Comparison of ENCODE assay signal across 15 cellular contexts in the genomic region with DNA sequence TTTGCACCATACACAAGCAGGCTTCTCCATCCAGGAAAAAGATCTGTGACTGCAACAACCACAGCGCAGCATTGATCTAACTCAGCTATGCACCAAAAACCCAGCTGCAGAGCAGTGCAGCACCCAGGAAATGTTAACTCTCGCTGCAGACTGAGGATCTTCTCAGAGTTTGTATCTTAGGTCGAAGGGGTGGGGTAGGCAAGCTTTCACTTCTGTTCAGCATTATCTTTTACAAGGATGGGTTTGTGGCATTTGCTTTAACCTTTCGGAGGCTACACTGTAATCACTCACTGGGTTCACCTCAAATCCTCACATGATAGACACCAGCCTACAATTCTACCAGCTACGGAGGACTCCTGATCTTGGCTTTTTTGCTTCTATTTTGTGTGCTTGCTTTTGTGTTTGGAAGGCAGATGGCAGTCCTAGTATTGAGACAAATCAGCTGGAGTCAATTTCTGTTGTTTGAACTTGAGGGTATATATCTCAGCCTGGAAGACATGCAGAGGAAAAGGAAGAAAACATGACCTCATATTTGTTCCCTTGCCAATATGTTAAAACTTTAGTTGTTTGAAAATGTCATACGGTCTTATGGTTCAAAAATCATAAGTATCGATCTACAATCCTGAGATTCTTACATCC. TPM values are rescaled to one million over a fixed set of nuclear protein-coding genes. Genes with fewer than 3 reads are reported as not detected.
DNase-seq lines count a peak whose midpoint lies in the region; ATAC-seq, FAIRE-seq and TF ChIP-seq lines count a peak whose summit lies in the region.
"Had no signal": no experiment of that assay in that cellular context is flagged by ENCODE, and none has a peak within 500 bp of the region (broad histone marks: within the 10 kb centered on the region; RNA-seq: fewer than 3 reads in every experiment).

No MANE protein-coding gene starts in this region.

- no peak for TF ChIP-seq CTCF in foreskin fibroblast (IDR thresholded peaks at IDR 0.05; ENCODE audit: low read depth, low read length)

- H3K9me3 ChIP-seq in T-helper 17 cell (ENCODE audit: control insufficient read depth, low read length, poor library complexity, severe bottlenecking): no peaks in the 10 kb centered on the region

- no peak for TF ChIP-seq POLR2A in GM12891 (IDR thresholded peaks at IDR 0.05; ENCODE audit: low read depth, low read length)

- no peaks in the 10 kb centered on the region for H3K36me3 Mint-ChIP-seq in T-helper 17 cell (ENCODE audit: low read depth)
- H3K36me3 Mint-ChIP-seq: CD4-positive, alpha-beta memory T cell had no signal

- H3K27ac Mint-ChIP-seq in T-helper 17 cell: no peak overlapping the region
- H3K27ac Mint-ChIP-seq: CD4-positive, alpha-beta memory T cell had no signal

- peaks cover 2% of the 10 kb centered on the region for H3K4me1 Mint-ChIP-seq in T-helper 17 cell
- H3K4me1 Mint-ChIP-seq: CD4-positive, alpha-beta memory T cell; central memory CD8-positive, alpha-beta T cell had no signal

- peaks cover 27% of the 10 kb centered on the region for H3K27me3 Mint-ChIP-seq in T-helper 17 cell

- DNase-seq in GM12891 (ENCODE audit: insufficient read length, low spot score): no peak
- DNase-seq in MV-4-11 (lab: John Stamatoyannopoulos, UW): peak; percentile 61
- DNase-seq in foreskin fibroblast: peak in 1 of 2 donors; percentile 60
- DNase-seq in NCI-H128 (lab: John Stamatoyannopoulos, UW; ENCODE audit: unreplicated experiment): no peak
- no peak for DNase-seq in cerebellar nuclear complex (lab: John Stamatoyannopoulos, UW)
- DNase-seq in T-helper 17 cell: no peak
- DNase-seq in activated CD4-positive, CD25-positive, alpha-beta regulatory T cell (lab: John Stamatoyannopoulos, UW): no peak
- DNase-seq: activated naive CD4-positive, alpha-beta T cell treated with anti-CD3 and anti-CD28 coated beads, Interleukin-2, amount 50 U/mL, for 16 hours; CD4-positive, alpha-beta memory T cell; NCI-H1930; nucleus accumbens; SHP77 had no signal

- ATAC-seq in GM21390 (IDR thresholded peaks at IDR 0.05; ENCODE audit: unreplicated experiment) (peak; percentile 30), T-helper 17 cell (no peak)

- H3K4me3 ChIP-seq in foreskin fibroblast (ENCODE audit: low read depth in 1 of 2, low read length in 2 of 2): peak overlapping the region; percentile 17 to 37

- peak; percentile 72 for FAIRE-seq in GM12891 (lab: Jason Lieb, UNC)
- FAIRE-seq: G401.6 had no signal

- no peak overlapping the region for H3K4me3 Mint-ChIP-seq in T-helper 17 cell
- H3K4me3 Mint-ChIP-seq: CD4-positive, alpha-beta memory T cell; central memory CD8-positive, alpha-beta T cell had no signal

TF ChIP-seq in GM12891, 5 proteins besides CTCF, POLR2A, EP300 and RAD21:
- TF ChIP-seq POU2F2 (IDR thresholded peaks at IDR 0.05; ENCODE audit: low read depth, low read length) (no peak), SPI1 (IDR thresholded peaks at IDR 0.05; ENCODE audit: low read depth, low read length) (peak; percentile 51), POLR2AphosphoS5 (IDR thresholded peaks at IDR 0.05; ENCODE audit: low read depth, low read length) (no peak)

RNA-seq across cellular contexts. Expression of gene LRRK1, which starts 25.2 kb away (rescaled TPM):
- polyA plus RNA-seq in GM12891 (2012; ENCODE audit: low read depth, missing spikeins): 16.3 TPM
- total RNA-seq in T-helper 17 cell: 1 to 10 TPM; 1.5 to 2.1 TPM
